Comparison of ENCODE assay signal across 7 cellular contexts in the genomic region with DNA sequence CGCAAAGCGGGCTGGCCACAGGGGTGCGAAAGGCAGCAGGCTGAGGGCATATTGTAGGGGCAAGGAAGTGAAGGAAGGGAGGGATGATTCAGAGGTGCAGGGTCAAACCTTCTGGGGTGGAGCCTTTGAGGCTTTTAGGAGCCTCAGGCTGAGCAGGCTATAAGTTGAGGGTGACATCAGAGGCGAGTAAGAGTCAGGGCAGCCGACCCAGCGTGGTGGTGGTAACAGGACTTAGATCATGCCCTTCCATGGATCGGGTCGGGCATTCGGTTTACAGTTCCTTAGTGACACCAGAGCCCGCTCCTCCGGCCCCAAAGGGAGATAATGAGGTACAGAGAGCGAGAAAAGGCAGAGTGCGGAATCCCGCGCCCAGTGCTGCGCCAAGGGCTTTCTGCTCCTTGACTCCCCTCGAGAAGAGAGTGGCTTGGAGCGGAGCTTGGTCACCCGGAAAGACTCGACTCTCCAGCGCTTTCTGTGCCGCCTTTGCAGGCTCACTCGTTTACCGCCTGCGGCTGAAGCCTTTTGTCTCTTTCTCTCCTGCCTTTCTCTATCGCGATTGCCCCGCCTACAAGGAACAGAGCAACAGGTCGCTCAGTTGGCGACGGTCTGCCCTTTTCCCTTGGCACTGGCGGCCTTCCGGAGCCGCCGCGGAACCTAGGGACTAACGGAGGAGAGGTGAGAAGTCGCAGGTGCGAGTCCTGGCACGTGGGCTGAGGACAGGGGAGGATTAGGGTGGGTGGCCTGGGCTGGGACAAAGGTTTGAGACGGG. TPM values are rescaled to one million over a fixed set of nuclear protein-coding genes. Genes with fewer than 3 reads are reported as not detected.
DNase-seq lines count a peak whose midpoint lies in the region; ATAC-seq and TF ChIP-seq lines count a peak whose summit lies in the region.

No MANE protein-coding gene starts in this region.

- H3K27me3 Mint-ChIP-seq in osteocyte (ENCODE audit: unreplicated experiment): peaks cover 39% of the 10 kb centered on the region

- H3K4me1 ChIP-seq in RWPE2 (ENCODE audit: insufficient read depth, poor library complexity, severe bottlenecking): peaks cover 8% of the 10 kb centered on the region
- peaks cover 17 to 18% of the 10 kb centered on the region in 2 donors for H3K4me1 ChIP-seq in esophagus (ENCODE audit: control insufficient read depth in 2 of 2, insufficient read depth in 2 of 2, low read length in 1 of 2)

- peaks cover 43% of the 10 kb centered on the region for H3K4me1 Mint-ChIP-seq in osteocyte (ENCODE audit: unreplicated experiment)

- H3K27me3 ChIP-seq in RWPE2 (ENCODE audit: insufficient read depth, poor library complexity, severe bottlenecking) (peaks cover 14% of the 10 kb centered on the region), esophagus (ENCODE audit: control insufficient read depth in 1 of 2, insufficient read depth in 2 of 2, low read length in 2 of 2) (peaks cover 0 to 14% of the 10 kb centered on the region in 2 donors)

- whole genome bisulfite sequencing in esophagus, 2 donors: 2 to 4% methylated on average over 41 of the region's 41 CpGs

- in situ Hi-C loops in GM13976 (cut with MboI; ENCODE audit: low sequenced_read_pairs, unreplicated experiment): loop anchor here (25.0 kb wide), 1 partner anchor 364 kb away; no protein-coding TSS in a partner anchor

- H3K36me3 ChIP-seq in RWPE2 (ENCODE audit: low read depth) (no peaks in the 10 kb centered on the region), esophagus (ENCODE audit: control insufficient read depth in 2 of 2, insufficient read depth in 2 of 2, low read length in 1 of 2) (peaks cover 0 to under 1% of the 10 kb centered on the region in 2 donors)

- H3K9me3 ChIP-seq in RWPE2 (ENCODE audit: severe bottlenecking) (no peaks in the 10 kb centered on the region), esophagus (ENCODE audit: control insufficient read depth in 2 of 2, insufficient read depth in 1 of 2, low read depth in 1 of 2, low read length in 1 of 2) (no peaks in the 10 kb centered on the region)

- H3K36me3 Mint-ChIP-seq in osteocyte (ENCODE audit: unreplicated experiment): peaks cover 12% of the 10 kb centered on the region

- peak overlapping the region; percentile 2 for H3K4me3 ChIP-seq in RWPE2 (ENCODE audit: severe bottlenecking)
- H3K4me3 ChIP-seq in esophagus (ENCODE audit: low read depth in 1 of 2, low read length in 2 of 2): peak overlapping the region; percentile 32 to 42

- H3K9me3 Mint-ChIP-seq in osteocyte (ENCODE audit: unreplicated experiment): no peaks in the 10 kb centered on the region

- TF ChIP-seq CTCF in GM13976 (IDR thresholded peaks at IDR 0.05; ENCODE audit: borderline replicate concordance, control extremely low read depth, extremely low read depth, insufficient read depth, missing control alignments) (no peak), RWPE2 (IDR thresholded peaks at IDR 0.05; ENCODE audit: poor library complexity, severe bottlenecking) (no peak), osteocyte (IDR thresholded peaks at IDR 0.05) (no peak)

- peak overlapping the region; percentile 40 for H3K27ac Mint-ChIP-seq in osteocyte (ENCODE audit: unreplicated experiment)

- H3K4me3 Mint-ChIP-seq in osteocyte (ENCODE audit: unreplicated experiment): peak overlapping the region; percentile 76

- ATAC-seq in RWPE2 (ENCODE audit: low read depth): peak; percentile 54

- no peak overlapping the region for H3K27ac ChIP-seq in RWPE2 (ENCODE audit: poor library complexity, severe bottlenecking)
- H3K27ac ChIP-seq in esophagus (ENCODE audit: low read depth in 2 of 2, low read length in 1 of 2): no peak overlapping the region

- DNase-seq in GM13976 (ENCODE audit: low spot score) (peak; percentile 57), RWPE2 (ENCODE audit: low spot score) (no peak), osteocyte (ENCODE audit: extremely low spot score, unreplicated experiment) (no peak), foreskin melanocyte (no peak), NK-92 (lab: John Stamatoyannopoulos, UW; ENCODE audit: unreplicated experiment) (no peak), hepatic stellate cell (ENCODE audit: low spot score) (no peak)

RNA-seq across cellular contexts. Expression of a gene that starts 0.7 kb away (rescaled TPM):
- polyA plus RNA-seq in esophagus: under 1 TPM; 0.12 to 0.18 TPM
- 1.0 and 1.1 TPM in 2 replicates for total RNA-seq in osteocyte

RNA-seq across cellular contexts. Expression of a gene that starts 8.8 kb away (rescaled TPM):
- polyA plus RNA-seq in esophagus: 10 to 100 TPM; 16.1 to 18.2 TPM
- 32.2 and 32.5 TPM in 2 replicates for total RNA-seq in osteocyte

RNA-seq across cellular contexts. Expression of a gene that starts 15.6 kb away (rescaled TPM):
- under 1 TPM in 1 of 2 donors, not detected in 1; 0.01 TPM for polyA plus RNA-seq in esophagus
- not detected in 2 replicates for total RNA-seq in osteocyte

RNA-seq across cellular contexts. Expression of a gene that starts 15.8 kb away (rescaled TPM):
- polyA plus RNA-seq in esophagus: 10 to 100 TPM in 1 of 2 donors, 1 to 10 TPM in 1; 9.7 to 13.4 TPM
- total RNA-seq in osteocyte: 24.2 and 24.3 TPM in 2 replicates

RNA-seq across cellular contexts. Expression of a gene that starts 15.9 kb away (rescaled TPM):
- 10 to 100 TPM in 1 of 2 donors, 1 to 10 TPM in 1; 4.3 to 10.3 TPM for polyA plus RNA-seq in esophagus
- 20.6 TPM in 2 replicates for total RNA-seq in osteocyte
